ENCODE assay signal across 1 cellular context in the genomic region with DNA sequence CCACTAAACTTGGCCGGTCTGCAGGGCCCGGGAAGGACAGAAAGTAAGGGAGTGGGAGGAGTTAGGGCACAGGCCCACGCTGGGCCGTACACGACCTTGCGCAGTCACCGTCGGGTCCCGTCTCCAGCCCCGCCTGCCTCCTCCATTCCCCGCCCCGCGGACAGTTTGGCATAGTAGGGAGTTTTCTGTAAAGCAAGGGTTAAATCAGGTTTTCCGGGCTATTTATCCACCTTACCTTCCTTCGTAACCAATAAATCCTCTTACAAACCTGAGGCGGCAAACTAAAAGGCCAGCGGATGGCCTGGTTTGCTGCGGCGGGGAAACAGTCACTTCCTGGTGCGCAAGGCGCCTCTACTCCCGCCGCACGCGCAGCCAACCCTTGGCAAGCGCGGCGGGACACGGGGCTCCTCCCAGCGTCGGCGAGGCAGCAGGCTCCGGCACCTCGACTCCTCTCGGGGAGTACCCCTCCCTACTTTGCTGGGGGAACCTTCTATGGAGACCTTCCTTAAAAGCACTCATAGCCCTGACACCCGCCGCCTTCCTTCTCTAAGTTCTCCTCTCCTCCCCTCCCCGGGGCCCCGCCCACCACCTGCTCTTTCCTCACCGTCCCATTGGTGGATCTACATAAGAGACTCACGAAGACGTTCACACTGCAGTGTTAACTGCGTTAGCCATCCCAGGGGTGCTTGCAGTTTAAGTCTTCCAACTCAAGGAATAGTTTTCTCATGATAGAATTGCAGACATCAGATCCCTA.
TF ChIP-seq lines count a peak whose summit lies in the region.

A gene with protein sequence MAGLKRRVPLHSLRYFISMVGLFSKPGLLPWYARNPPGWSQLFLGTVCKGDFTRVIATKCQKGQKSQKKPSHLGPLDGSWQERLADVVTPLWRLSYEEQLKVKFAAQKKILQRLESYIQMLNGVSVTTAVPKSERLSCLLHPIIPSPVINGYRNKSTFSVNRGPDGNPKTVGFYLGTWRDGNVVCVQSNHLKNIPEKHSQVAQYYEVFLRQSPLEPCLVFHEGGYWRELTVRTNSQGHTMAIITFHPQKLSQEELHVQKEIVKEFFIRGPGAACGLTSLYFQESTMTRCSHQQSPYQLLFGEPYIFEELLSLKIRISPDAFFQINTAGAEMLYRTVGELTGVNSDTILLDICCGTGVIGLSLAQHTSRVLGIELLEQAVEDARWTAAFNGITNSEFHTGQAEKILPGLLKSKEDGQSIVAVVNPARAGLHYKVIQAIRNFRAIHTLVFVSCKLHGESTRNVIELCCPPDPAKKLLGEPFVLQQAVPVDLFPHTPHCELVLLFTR (minus strand): TSS at position 563 of the 754 bp plus-strand sequence. CDS start 9,822 bp downstream, outside the sequence.

TF ChIP-seq in HepG2, 621 proteins besides CTCF, POLR2A, EP300 and RAD21 (continued from another document):
- TF ChIP-seq, protein P1, sequence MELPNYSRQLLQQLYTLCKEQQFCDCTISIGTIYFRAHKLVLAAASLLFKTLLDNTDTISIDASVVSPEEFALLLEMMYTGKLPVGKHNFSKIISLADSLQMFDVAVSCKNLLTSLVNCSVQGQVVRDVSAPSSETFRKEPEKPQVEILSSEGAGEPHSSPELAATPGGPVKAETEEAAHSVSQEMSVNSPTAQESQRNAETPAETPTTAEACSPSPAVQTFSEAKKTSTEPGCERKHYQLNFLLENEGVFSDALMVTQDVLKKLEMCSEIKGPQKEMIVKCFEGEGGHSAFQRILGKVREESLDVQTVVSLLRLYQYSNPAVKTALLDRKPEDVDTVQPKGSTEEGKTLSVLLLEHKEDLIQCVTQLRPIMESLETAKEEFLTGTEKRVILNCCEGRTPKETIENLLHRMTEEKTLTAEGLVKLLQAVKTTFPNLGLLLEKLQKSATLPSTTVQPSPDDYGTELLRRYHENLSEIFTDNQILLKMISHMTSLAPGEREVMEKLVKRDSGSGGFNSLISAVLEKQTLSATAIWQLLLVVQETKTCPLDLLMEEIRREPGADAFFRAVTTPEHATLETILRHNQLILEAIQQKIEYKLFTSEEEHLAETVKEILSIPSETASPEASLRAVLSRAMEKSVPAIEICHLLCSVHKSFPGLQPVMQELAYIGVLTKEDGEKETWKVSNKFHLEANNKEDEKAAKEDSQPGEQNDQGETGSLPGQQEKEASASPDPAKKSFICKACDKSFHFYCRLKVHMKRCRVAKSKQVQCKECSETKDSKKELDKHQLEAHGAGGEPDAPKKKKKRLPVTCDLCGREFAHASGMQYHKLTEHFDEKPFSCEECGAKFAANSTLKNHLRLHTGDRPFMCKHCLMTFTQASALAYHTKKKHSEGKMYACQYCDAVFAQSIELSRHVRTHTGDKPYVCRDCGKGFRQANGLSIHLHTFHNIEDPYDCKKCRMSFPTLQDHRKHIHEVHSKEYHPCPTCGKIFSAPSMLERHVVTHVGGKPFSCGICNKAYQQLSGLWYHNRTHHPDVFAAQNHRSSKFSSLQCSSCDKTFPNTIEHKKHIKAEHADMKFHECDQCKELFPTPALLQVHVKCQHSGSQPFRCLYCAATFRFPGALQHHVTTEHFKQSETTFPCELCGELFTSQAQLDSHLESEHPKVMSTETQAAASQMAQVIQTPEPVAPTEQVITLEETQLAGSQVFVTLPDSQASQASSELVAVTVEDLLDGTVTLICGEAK (IDR thresholded peaks at IDR 0.05): no peak
- TF ChIP-seq, protein P1 (CRISPR knock-in tag; IDR thresholded peaks at IDR 0.05): 0 out of 2 replicates have a peak, but pooled peaks have one; percentile 36
- TF ChIP-seq ASH2L (IDR thresholded peaks at IDR 0.05; ENCODE audit: insufficient read length, low read depth, low read length): peak; percentile 27
- TF ChIP-seq ELF3 (CRISPR knock-in tag; IDR thresholded peaks at IDR 0.05): peak; percentile 52; the same call in 1 of the 2 replicates
- TF ChIP-seq POLR2AphosphoS5 (IDR thresholded peaks at IDR 0.05; ENCODE audit: low read depth, low read length): peak; percentile 8; the same call in 1 of the 2 replicates
- TF ChIP-seq, protein P2, sequence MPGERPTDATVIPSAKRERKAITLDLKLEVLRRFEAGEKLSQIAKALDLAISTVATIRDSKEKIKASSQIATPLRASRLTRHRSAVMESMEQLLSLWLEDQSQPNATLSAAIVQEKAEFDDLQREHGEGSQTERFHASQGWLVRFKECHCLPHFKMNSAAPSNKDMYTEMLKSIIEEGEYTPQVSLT (CRISPR knock-in tag; IDR thresholded peaks at IDR 0.05; ENCODE audit: borderline replicate concordance, low read depth): no peak
- 0 out of 2 replicates have a peak, but pooled peaks have one; percentile 33 for TF ChIP-seq MEF2D (CRISPR knock-in tag; IDR thresholded peaks at IDR 0.05)
- TF ChIP-seq ZNF747 (CRISPR knock-in tag; IDR thresholded peaks at IDR 0.05; ENCODE audit: borderline replicate concordance): no peak
- no peak for TF ChIP-seq ZFAT (CRISPR knock-in tag; conservative IDR thresholded peaks at IDR 0.05)
- TF ChIP-seq ZNF773 (CRISPR knock-in tag; IDR thresholded peaks at IDR 0.05; ENCODE audit: borderline replicate concordance): no peak
- TF ChIP-seq, protein P3, sequence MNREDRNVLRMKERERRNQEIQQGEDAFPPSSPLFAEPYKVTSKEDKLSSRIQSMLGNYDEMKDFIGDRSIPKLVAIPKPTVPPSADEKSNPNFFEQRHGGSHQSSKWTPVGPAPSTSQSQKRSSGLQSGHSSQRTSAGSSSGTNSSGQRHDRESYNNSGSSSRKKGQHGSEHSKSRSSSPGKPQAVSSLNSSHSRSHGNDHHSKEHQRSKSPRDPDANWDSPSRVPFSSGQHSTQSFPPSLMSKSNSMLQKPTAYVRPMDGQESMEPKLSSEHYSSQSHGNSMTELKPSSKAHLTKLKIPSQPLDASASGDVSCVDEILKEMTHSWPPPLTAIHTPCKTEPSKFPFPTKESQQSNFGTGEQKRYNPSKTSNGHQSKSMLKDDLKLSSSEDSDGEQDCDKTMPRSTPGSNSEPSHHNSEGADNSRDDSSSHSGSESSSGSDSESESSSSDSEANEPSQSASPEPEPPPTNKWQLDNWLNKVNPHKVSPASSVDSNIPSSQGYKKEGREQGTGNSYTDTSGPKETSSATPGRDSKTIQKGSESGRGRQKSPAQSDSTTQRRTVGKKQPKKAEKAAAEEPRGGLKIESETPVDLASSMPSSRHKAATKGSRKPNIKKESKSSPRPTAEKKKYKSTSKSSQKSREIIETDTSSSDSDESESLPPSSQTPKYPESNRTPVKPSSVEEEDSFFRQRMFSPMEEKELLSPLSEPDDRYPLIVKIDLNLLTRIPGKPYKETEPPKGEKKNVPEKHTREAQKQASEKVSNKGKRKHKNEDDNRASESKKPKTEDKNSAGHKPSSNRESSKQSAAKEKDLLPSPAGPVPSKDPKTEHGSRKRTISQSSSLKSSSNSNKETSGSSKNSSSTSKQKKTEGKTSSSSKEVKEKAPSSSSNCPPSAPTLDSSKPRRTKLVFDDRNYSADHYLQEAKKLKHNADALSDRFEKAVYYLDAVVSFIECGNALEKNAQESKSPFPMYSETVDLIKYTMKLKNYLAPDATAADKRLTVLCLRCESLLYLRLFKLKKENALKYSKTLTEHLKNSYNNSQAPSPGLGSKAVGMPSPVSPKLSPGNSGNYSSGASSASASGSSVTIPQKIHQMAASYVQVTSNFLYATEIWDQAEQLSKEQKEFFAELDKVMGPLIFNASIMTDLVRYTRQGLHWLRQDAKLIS (CRISPR knock-in tag; IDR thresholded peaks at IDR 0.05): no peak
- TF ChIP-seq ZNF329 (CRISPR knock-in tag; IDR thresholded peaks at IDR 0.05; ENCODE audit: low read depth): 0 out of 2 replicates have a peak, but pooled peaks have one; percentile 16
- TF ChIP-seq GLI4 (CRISPR knock-in tag; IDR thresholded peaks at IDR 0.05; ENCODE audit: borderline replicate concordance): 0 out of 2 replicates have a peak, but pooled peaks have one; percentile 11
- TF ChIP-seq SMARCC2 (IDR thresholded peaks at IDR 0.05): no peak
- TF ChIP-seq SMARCE1 (IDR thresholded peaks at IDR 0.05; ENCODE audit: borderline replicate concordance): no peak
- no peak for TF ChIP-seq ZNF562 (CRISPR knock-in tag; IDR thresholded peaks at IDR 0.05; ENCODE audit: borderline replicate concordance)
